ENCODE assay signal across 9 cellular contexts in the genomic region with DNA sequence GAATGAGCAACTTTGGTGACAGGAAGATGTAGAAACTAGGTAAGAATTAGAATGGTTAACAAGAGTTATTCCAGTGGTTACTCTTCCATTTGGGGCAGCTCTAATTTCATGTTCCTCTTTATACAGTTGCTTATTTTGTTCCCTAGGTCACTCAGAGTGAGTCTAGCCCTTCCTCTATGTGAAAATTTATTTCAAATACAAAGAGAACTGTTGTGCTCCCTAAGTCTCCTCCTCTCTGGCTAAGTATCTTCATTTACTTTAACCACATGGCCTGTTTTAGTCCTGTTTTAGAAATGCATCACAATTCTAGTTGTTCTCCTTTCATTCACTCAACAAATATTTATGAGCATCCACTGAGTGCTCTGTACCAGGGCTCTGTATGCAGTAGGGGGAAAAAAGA.
A peak's percentile ranks its signal among the peaks of the same experiment; 100 is the strongest.
DNase-seq lines count a peak whose midpoint lies in the region; ATAC-seq lines count a peak whose summit lies in the region.
"Had no signal": no experiment of that assay in that cellular context is flagged by ENCODE, and none has a peak within 500 bp of the region (broad histone marks: within the 10 kb centered on the region; RNA-seq: fewer than 3 reads in every experiment).

No MANE protein-coding gene starts in this region.

- peak; percentile 14 for ATAC-seq in HG03565 (IDR thresholded peaks at IDR 0.05; ENCODE audit: unreplicated experiment)
- no peak for ATAC-seq in GM19467 (IDR thresholded peaks at IDR 0.05; ENCODE audit: unreplicated experiment)
- ATAC-seq in GM19395 (IDR thresholded peaks at IDR 0.05; ENCODE audit: unreplicated experiment), result no peak

- DNase-seq in NCI-H2171 treated with DMSO at 0.1 percent for 48 hours (lab: John Stamatoyannopoulos, UW) (peak; percentile 83), NCI-H2171 (lab: John Stamatoyannopoulos, UW) (no peak), foreskin melanocyte (peak; percentile 57), dedifferentiated amniotic fluid mesenchymal stem cell (ENCODE audit: extremely low spot score) (no peak)
- DNase-seq in activated CD8-positive, alpha-beta memory T cell treated with anti-CD3 and anti-CD28 coated beads for 24 hours, result no peak
- DNase-seq: aorta had no signal

Comparison
In these comparisons a context has a peak if more than half of its experiments do, and no peak if none do; other contexts are left out.
1. DNase-seq: peak in NCI-H2171 treated with DMSO at 0.1 percent for 48 hours (single experiment) and foreskin melanocyte (single experiment); none in NCI-H2171 (single experiment), activated CD8-positive, alpha-beta memory T cell treated with anti-CD3 and anti-CD28 coated beads for 24 hours (single experiment) and dedifferentiated amniotic fluid mesenchymal stem cell (single experiment).